Comparison of ENCODE assay signal across 15 cellular contexts in genomic region chr9:14062449-14063187, GRCh38.
DNase-seq lines count a peak whose midpoint lies in the region; ATAC-seq and TF ChIP-seq lines count a peak whose summit lies in the region.
"Had no signal": no experiment of that assay in that cellular context is flagged by ENCODE, and none has a peak within 500 bp of the region (broad histone marks: within the 10 kb centered on the region; RNA-seq: fewer than 3 reads in every experiment).

No MANE protein-coding gene starts in this region.

- peak; percentile 84 for ATAC-seq in esophagus mucosa
- peak; percentile 23 for ATAC-seq in aorta (ENCODE audit: low FRiP score)
- no peak for ATAC-seq in GM18502 (IDR thresholded peaks at IDR 0.05; ENCODE audit: poor library complexity, unreplicated experiment)
- ATAC-seq in activated CD4-positive, CD25-positive, alpha-beta regulatory T cell treated with anti-CD3 and anti-CD28 coated beads, Interleukin-2, amount 50 U/mL, for 24 hours: no peak
- ATAC-seq: HepG2; stimulated activated naive B cell treated with anti-CD40 and anti-IgM and Interleukin-4, amounts not matched to agents 10 μg/mL and 1 μg/mL and 100 μg/mL, for 72 hours had no signal

- POLR2A ChIA-PET in MCF 10A (lab: Yijun Ruan, JAX): interaction anchor here (0.8 kb wide), 1 partner anchor 161 kb away, joined by 3 read pairs; no protein-coding TSS in a partner anchor

- H3K9ac ChIP-seq in mammary epithelial cell (ENCODE audit: insufficient read depth, low read length): no peak overlapping the region

- no peaks in the 10 kb centered on the region for H3K36me3 Mint-ChIP-seq in MCF 10A (ENCODE audit: insufficient read depth, unreplicated experiment)
- H3K36me3 Mint-ChIP-seq: stimulated activated naive B cell treated with anti-CD40 and anti-IgM and Interleukin-4, amounts not matched to agents 10 μg/mL and 1 μg/mL and 100 μg/mL, for 72 hours had no signal

- no peaks in the 10 kb centered on the region for H3K36me3 ChIP-seq in mammary epithelial cell (ENCODE audit: insufficient read depth, low read length)
- H3K36me3 ChIP-seq in aorta (ENCODE audit: control insufficient read depth in 1 of 2, insufficient read depth in 2 of 2, low read length in 1 of 2): no peaks in the 10 kb centered on the region

- no peak overlapping the region for H3K4me3 Mint-ChIP-seq in MCF 10A (ENCODE audit: unreplicated experiment)
- H3K4me3 Mint-ChIP-seq: stimulated activated naive B cell treated with anti-CD40 and anti-IgM and Interleukin-4, amounts not matched to agents 10 μg/mL and 1 μg/mL and 100 μg/mL, for 72 hours had no signal

- H3K27me3 Mint-ChIP-seq in MCF 10A (ENCODE audit: insufficient read depth, unreplicated experiment): no peaks in the 10 kb centered on the region
- H3K27me3 Mint-ChIP-seq: stimulated activated naive B cell treated with anti-CD40 and anti-IgM and Interleukin-4, amounts not matched to agents 10 μg/mL and 1 μg/mL and 100 μg/mL, for 72 hours had no signal

- H3K27me3 ChIP-seq in mammary epithelial cell (ENCODE audit: insufficient read depth, low read length): no peaks in the 10 kb centered on the region
- H3K27me3 ChIP-seq in aorta (ENCODE audit: control insufficient read depth in 1 of 2, insufficient read depth in 2 of 2, low read length in 1 of 2): no peaks in the 10 kb centered on the region

- CTCF ChIA-PET in mammary epithelial cell (lab: Charles Lee; ENCODE audit: low non-redundant PET): no interaction called here
- CTCF ChIA-PET in MCF 10A (lab: Yijun Ruan, JAX): no interaction called here

- DNase-seq in mammary epithelial cell (peak; percentile 74), MCF 10A (ENCODE audit: unreplicated experiment) (no peak), NCI-H748 treated with DMSO at 0.1 percent for 48 hours (lab: John Stamatoyannopoulos, UW) (peak; percentile 83), aorta (no peak), H4 (ENCODE audit: low spot score) (no peak)
- DNase-seq: amygdala; DMS 273 treated with DMSO at 0.1 percent for 48 hours; NCI-H524 treated with DMSO at 0.1 percent for 48 hours; SHP77 treated with DMSO at 0.1 percent for 48 hours; stimulated activated CD4-positive, alpha-beta T cell treated with anti-CD3 and anti-CD28 coated beads, Interleukin-2, amount 100 ng/mL, for 48 hours; stimulated activated naive B cell treated with anti-CD40 and anti-IgM and Interleukin-4, amounts not matched to agents 10 μg/mL and 1 μg/mL and 100 μg/mL, for 72 hours had no signal

- H3K27ac ChIP-seq in mammary epithelial cell (ENCODE audit: insufficient read depth, low read depth, low read length) (no peak overlapping the region), aorta (ENCODE audit: low read depth in 1 of 2, low read length in 2 of 2) (no peak overlapping the region)

- H3K4me3 ChIP-seq in mammary epithelial cell (replicated peaks in 1 of 3; ENCODE audit: insufficient read depth in 1 of 3, low read depth in 2 of 3, low read length in 3 of 3): no peak overlapping the region
- H3K4me3 ChIP-seq in aorta (ENCODE audit: low read length in 2 of 2): no peak overlapping the region

- no peaks in the 10 kb centered on the region for H3K4me1 Mint-ChIP-seq in MCF 10A (ENCODE audit: insufficient read depth, unreplicated experiment)
- H3K4me1 Mint-ChIP-seq: stimulated activated naive B cell treated with anti-CD40 and anti-IgM and Interleukin-4, amounts not matched to agents 10 μg/mL and 1 μg/mL and 100 μg/mL, for 72 hours had no signal

- dilution Hi-C loops in mammary epithelial cell (cut with HindIII; ENCODE audit: low sequenced_read_pairs): no loop called here

- H2AFZ ChIP-seq in mammary epithelial cell (ENCODE audit: low read depth, low read length): no peak overlapping the region

- no peaks in the 10 kb centered on the region for H3K4me1 ChIP-seq in mammary epithelial cell (ENCODE audit: insufficient read depth, low read length)
- no peaks in the 10 kb centered on the region for H3K4me1 ChIP-seq in aorta (ENCODE audit: control insufficient read depth in 1 of 2, insufficient read depth in 2 of 2, low read length in 2 of 2)

- H3K79me2 ChIP-seq in mammary epithelial cell (ENCODE audit: insufficient read depth, low read length): no peaks in the 10 kb centered on the region

- 89% methylated on average over 11 of the region's 11 CpGs for WGBS in mammary epithelial cell (ENCODE audit: low coverage, missing lambda C conversion rate)
- 63 to 69% methylated on average over 11 of the region's 11 CpGs for WGBS in aorta, 2 donors

- TF ChIP-seq CTCF in mammary epithelial cell (conservative IDR thresholded peaks at IDR 0.05 in 1 of 2, IDR thresholded peaks at IDR 0.05 in 1 of 2; ENCODE audit: extremely low read depth in 1 of 2, insufficient read depth in 1 of 2, low read depth in 1 of 2, low read length in 2 of 2): no peak
- TF ChIP-seq CTCF in MCF 10A (IDR thresholded peaks at IDR 0.05; ENCODE audit: unreplicated experiment): no peak

- no peak overlapping the region for H3K4me2 ChIP-seq in mammary epithelial cell (ENCODE audit: insufficient read depth, low read depth, low read length)

- no peaks in the 10 kb centered on the region for H3K9me3 Mint-ChIP-seq in MCF 10A (ENCODE audit: unreplicated experiment)

- no peaks in the 10 kb centered on the region for H3K9me3 ChIP-seq in mammary epithelial cell (replicated peaks; ENCODE audit: insufficient read depth, low read length)
- no peaks in the 10 kb centered on the region for H3K9me3 ChIP-seq in aorta (ENCODE audit: control insufficient read depth, low read length)

- BruUV-seq in mammary epithelial cell (replicated peaks; lab: Mats Ljungman, UMichigan) (no TSS peak), MCF 10A (replicated peaks; lab: Mats Ljungman, UMichigan) (no TSS peak)

- intact Hi-C loops in mammary epithelial cell (cut with micrococcal nuclease) (no loop called here), MCF 10A (cut with micrococcal nuclease) (no loop called here), aorta (cut with DNase I) (no loop called here)

- H4K20me1 ChIP-seq in mammary epithelial cell (ENCODE audit: insufficient read depth, low read length): no peaks in the 10 kb centered on the region

- H3K27ac Mint-ChIP-seq in MCF 10A (ENCODE audit: low read depth, unreplicated experiment): no peak overlapping the region
- H3K27ac Mint-ChIP-seq: stimulated activated naive B cell treated with anti-CD40 and anti-IgM and Interleukin-4, amounts not matched to agents 10 μg/mL and 1 μg/mL and 100 μg/mL, for 72 hours had no signal

- in situ Hi-C loops in mammary epithelial cell (cut with MboI; ENCODE audit: low sequenced_read_pairs in 2 of 2): no loop called here

Comparison
In these comparisons a context has a peak if more than half of its experiments do, and no peak if none do; other contexts are left out.
1. DNase-seq: peak in mammary epithelial cell (single experiment) and NCI-H748 treated with DMSO at 0.1 percent for 48 hours (single experiment); none in MCF 10A (single experiment), aorta (0 of 2) and H4 (single experiment).
2. ATAC-seq: peak in esophagus mucosa (single experiment) and aorta (single experiment); none in GM18502 (single experiment) and activated CD4-positive, CD25-positive, alpha-beta regulatory T cell treated with anti-CD3 and anti-CD28 coated beads, Interleukin-2, amount 50 U/mL, for 24 hours (0 of 2).